8 cellular contexts compared by ENCODE assay signal in the genomic region with DNA sequence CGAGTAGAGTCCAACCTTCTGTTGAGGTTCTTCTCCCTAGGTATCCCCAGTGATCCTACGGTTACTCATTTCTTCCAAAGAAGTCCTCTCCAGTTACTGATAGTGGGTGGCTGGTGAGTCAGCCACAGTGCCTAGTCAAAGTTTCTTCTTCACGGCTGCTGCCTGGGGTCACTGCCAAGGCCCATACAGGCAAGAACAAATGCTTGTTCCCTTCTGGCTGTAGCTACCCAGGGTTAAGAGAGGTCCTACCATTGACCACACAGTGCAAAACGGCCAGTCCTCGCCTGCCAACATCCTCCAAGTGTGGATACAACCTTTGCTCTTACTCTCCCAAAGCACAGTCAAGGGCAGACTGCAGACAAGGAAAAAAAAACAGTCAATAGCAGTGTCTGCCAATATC. TPM values are rescaled to one million over a fixed set of nuclear protein-coding genes. Genes with fewer than 3 reads are reported as not detected.
A peak's percentile ranks its signal among the peaks of the same experiment; 100 is the strongest.
DNase-seq lines count a peak whose midpoint lies in the region; ATAC-seq and TF ChIP-seq lines count a peak whose summit lies in the region.

No MANE protein-coding gene starts in this region.

- DNase-seq in GOT3 (lab: John Stamatoyannopoulos, UW) = peak; percentile 8
- peak; percentile 58 to 69 for DNase-seq in activated T-cell treated with anti-CD3 and anti-CD28 coated beads, Interleukin-2, amount 50 U/mL, for 48 hours
- peak; percentile 73 for DNase-seq in Right ventricle myocardium inferior (ENCODE audit: missing footprints)
- DNase-seq in stimulated activated CD4-positive, alpha-beta T cell treated with anti-CD3 and anti-CD28 coated beads, Interleukin-2, amount 100 ng/mL, for 24 hours = peak; percentile 50 to 54
- DNase-seq in SHP77 (lab: John Stamatoyannopoulos, UW) = no peak
- no peak for DNase-seq in GM19240 (ENCODE audit: insufficient read length, low spot score)
- DNase-seq in lower leg skin (ENCODE audit: low spot score in 2 of 2) = no peak

- TF ChIP-seq POLR2A in lower leg skin (IDR thresholded peaks at IDR 0.05) = no peak

- intact Hi-C loops in Right ventricle myocardium inferior (cut with DNase I) = loop anchor here (5.0 kb wide), 2 partner anchors 255 to 420 kb away; a partner anchor contains a TSS
- intact Hi-C loops in lower leg skin (cut with DNase I; ENCODE audit: low total_unique reads) = no loop called here

- TF ChIP-seq CTCF in lower leg skin (IDR thresholded peaks at IDR 0.05) = peak in 1 of 3 donors; percentile 49

- WGBS in lower leg skin, 2 donors = 43 to 53% methylated on average over 5 of the region's 5 CpGs

- H3K4me3 ChIP-seq in lower leg skin (ENCODE audit: low read depth, poor library complexity, severe bottlenecking) = no peak overlapping the region

- no peak for ATAC-seq in Right ventricle myocardium inferior
- no peak for ATAC-seq in HG03354 (IDR thresholded peaks at IDR 0.05; ENCODE audit: poor library complexity, severe bottlenecking, unreplicated experiment)

RNA-seq across cellular contexts. Expression of a gene that starts 2.9 kb away (rescaled TPM):
- total RNA-seq in Right ventricle myocardium inferior (40.4 TPM), lower leg skin (10 to 100 TPM; 13.0 to 49.5 (median 20.4) TPM)

Comparison
In these comparisons a context has a peak if more than half of its experiments do, and no peak if none do; other contexts are left out.
1. DNase-seq: peak in GOT3 (single experiment), activated T-cell treated with anti-CD3 and anti-CD28 coated beads, Interleukin-2, amount 50 U/mL, for 48 hours (2 of 2), Right ventricle myocardium inferior (single experiment) and stimulated activated CD4-positive, alpha-beta T cell treated with anti-CD3 and anti-CD28 coated beads, Interleukin-2, amount 100 ng/mL, for 24 hours (2 of 2); none in SHP77 (0 of 2), GM19240 (single experiment) and lower leg skin (0 of 2).